In the genomic region with DNA sequence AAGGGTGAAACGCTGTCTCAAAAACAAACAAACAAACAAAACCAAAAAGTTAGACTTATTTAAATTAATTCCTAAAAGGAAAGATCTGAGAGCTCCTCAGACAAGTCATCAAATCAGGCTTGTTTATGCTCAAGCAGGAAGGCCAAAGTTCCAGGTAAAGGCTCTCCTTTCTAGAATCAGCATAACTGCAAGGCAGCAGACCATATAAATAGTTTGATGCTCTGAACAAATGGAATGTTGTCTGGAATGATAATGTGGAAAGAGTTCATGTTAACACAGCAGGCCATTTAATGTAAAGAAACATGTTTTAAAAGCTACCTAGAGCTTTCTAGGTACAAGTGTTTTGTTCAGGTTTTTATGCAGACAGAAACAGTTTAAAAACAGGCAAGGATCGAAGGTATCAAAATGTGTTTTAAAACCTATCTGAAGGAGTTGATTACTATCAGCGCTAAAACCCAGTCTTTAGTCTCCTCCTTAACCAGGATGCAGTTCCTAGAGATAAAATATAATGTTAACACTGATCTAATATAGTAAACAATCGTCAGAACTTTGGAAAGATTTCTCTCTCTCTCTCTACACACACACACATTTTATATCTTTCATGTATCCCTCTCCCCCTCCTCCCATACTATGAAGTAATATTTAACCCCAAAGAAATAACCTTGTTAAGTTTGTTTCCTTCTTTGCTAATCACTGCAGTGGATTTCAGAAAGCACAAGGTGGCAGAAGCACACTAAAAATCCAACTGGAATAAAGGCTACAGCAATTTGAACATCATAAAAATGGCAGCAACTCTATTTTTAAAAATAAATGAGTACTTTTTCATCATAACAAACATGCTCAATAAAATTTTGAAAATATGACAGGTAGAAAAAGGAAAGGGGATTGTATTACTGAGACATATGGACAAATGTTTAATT, we compare ENCODE assay signal across 8 cellular contexts.
DNase-seq lines count a peak whose midpoint lies in the region; ATAC-seq, FAIRE-seq and TF ChIP-seq lines count a peak whose summit lies in the region.

No MANE protein-coding gene starts in this region.

- peak; percentile 5 for FAIRE-seq in small intestine (lab: Jason Lieb, UNC)

- H3K4me3 ChIP-seq in fibroblast of villous mesenchyme (ENCODE audit: low read depth, low read length), result no peak overlapping the region
- no peak overlapping the region for H3K4me3 ChIP-seq in small intestine (ENCODE audit: low read depth in 1 of 2, low read length in 2 of 2)

- DNase-seq in COLO829 (ENCODE audit: low spot score), result peak; percentile 20
- DNase-seq in HCEC 1CT, result peak; percentile 51
- peak; percentile 7 for DNase-seq in RPMI8226
- peak; percentile 79 for DNase-seq in fibroblast of villous mesenchyme (ENCODE audit: low read depth)
- DNase-seq in small intestine, result peak; percentile 62
- no peak for DNase-seq in D341Med (ENCODE audit: low spot score)
- no peak for DNase-seq in activated CD4-positive, alpha-beta T cell treated with anti-CD3 and anti-CD28 coated beads for 48 hours

- H3K27me3 ChIP-seq in small intestine (ENCODE audit: control insufficient read depth in 2 of 2, insufficient read depth in 2 of 2, low read length in 2 of 2), result no peaks in the 10 kb centered on the region

- H3K27ac ChIP-seq in small intestine (ENCODE audit: low read depth in 1 of 2, low read length in 1 of 2), result no peak overlapping the region

- no peaks in the 10 kb centered on the region for H3K36me3 ChIP-seq in small intestine (ENCODE audit: control insufficient read depth in 2 of 2, insufficient read depth in 2 of 2, low read length in 2 of 2)

- 28 to 45% (median 43%) methylated on average over 4 of the region's 4 CpGs for WGBS in small intestine, 3 donors

- peak; percentile 75 for TF ChIP-seq CTCF in fibroblast of villous mesenchyme (IDR thresholded peaks at IDR 0.05; ENCODE audit: insufficient read depth, low read depth, low read length)

- H3K4me1 ChIP-seq in small intestine (ENCODE audit: control insufficient read depth in 2 of 2, insufficient read depth in 1 of 2, low read depth in 1 of 2, low read length in 1 of 2), result peaks cover 2 to 5% of the 10 kb centered on the region in 2 donors

- no peaks in the 10 kb centered on the region for H3K9me3 ChIP-seq in small intestine (ENCODE audit: control insufficient read depth, low read depth)

- no peak for ATAC-seq in HG03159 (IDR thresholded peaks at IDR 0.05; ENCODE audit: unreplicated experiment)

Comparison
In these comparisons a context has a peak if more than half of its experiments do, and no peak if none do; other contexts are left out.
1. DNase-seq: peak in COLO829 (single experiment), HCEC 1CT (single experiment), RPMI8226 (single experiment), fibroblast of villous mesenchyme (single experiment) and small intestine (single experiment); none in D341Med (single experiment) and activated CD4-positive, alpha-beta T cell treated with anti-CD3 and anti-CD28 coated beads for 48 hours (single experiment).